ENCODE assay signal across 1 cellular context in genomic region chr18:67583621-67584020, GRCh38.
A peak's percentile ranks its signal among the peaks of the same experiment; 100 is the strongest.
TF ChIP-seq lines count a peak whose summit lies in the region.

No MANE protein-coding gene starts in this region.

TF ChIP-seq in SK-N-SH, 30 proteins besides CTCF, POLR2A, EP300 and RAD21:
- TF ChIP-seq REST (IDR thresholded peaks at IDR 0.05; ENCODE audit: low read depth, low read length) = no peak
- no peak for TF ChIP-seq MAX (IDR thresholded peaks at IDR 0.05; ENCODE audit: low read depth)
- TF ChIP-seq MEF2A (IDR thresholded peaks at IDR 0.05; ENCODE audit: borderline replicate concordance, low read depth) = peak; percentile 39; the same call in 1 of the 2 replicates
- no peak for TF ChIP-seq TEAD4 (IDR thresholded peaks at IDR 0.05; ENCODE audit: borderline replicate concordance, insufficient read depth)
- peak; percentile 32; the same call in 1 of the 2 replicates for TF ChIP-seq JUND (IDR thresholded peaks at IDR 0.05)
